20 cellular contexts compared by ENCODE assay signal in the genomic region with DNA sequence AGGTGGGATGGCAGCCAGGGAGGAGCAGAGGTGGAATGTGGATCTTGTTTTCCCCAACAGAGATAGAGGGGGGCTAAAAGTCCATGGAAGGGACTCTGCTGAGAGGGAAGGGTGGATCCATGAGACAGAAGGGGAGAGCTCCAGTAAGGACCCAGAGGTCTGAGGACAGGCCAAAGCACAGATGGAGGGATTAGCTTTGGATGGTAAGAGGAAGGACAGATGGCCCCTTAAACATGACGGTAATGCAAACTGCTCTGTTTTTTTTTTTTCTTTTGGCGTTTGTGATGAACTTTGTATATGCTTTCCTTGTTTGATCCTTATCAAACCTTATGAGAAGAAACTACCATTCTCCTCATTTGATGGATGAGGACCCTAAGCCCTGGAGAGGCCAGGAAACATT.
DNase-seq lines count a peak whose midpoint lies in the region; ATAC-seq and TF ChIP-seq lines count a peak whose summit lies in the region.
"Had no signal": no experiment of that assay in that cellular context is flagged by ENCODE, and none has a peak within 500 bp of the region (broad histone marks: within the 10 kb centered on the region; RNA-seq: fewer than 3 reads in every experiment).

No MANE protein-coding gene starts in this region.

- H3K9me3 ChIP-seq in WERI-Rb-1 (ENCODE audit: severe bottlenecking) (no peaks in the 10 kb centered on the region), hepatocyte (ENCODE audit: low read depth) (no peaks in the 10 kb centered on the region)
- H3K9me3 ChIP-seq: A549, spleen, tibial artery had no signal

- no peaks in the 10 kb centered on the region for H3K9me2 ChIP-seq in hepatocyte (replicated peaks; ENCODE audit: insufficient read depth)

- H3K9me3 Mint-ChIP-seq in stimulated activated naive CD8-positive, alpha-beta T cell treated with anti-CD3 and anti-CD28 coated beads, Interleukin-15, amount 100 ng/mL, for 72 hours: no peaks in the 10 kb centered on the region
- H3K9me3 Mint-ChIP-seq: activated naive CD4-positive, alpha-beta T cell treated with anti-CD3 and anti-CD28 coated beads, Interleukin-2, amount 50 U/mL, for 72 hours; IgD-negative memory B cell; stimulated activated naive CD8-positive, alpha-beta T cell treated with anti-CD3 and anti-CD28 coated beads, Interleukin-15, Interleukin-2, amounts not matched to agents 100 ng/mL and 50 ng/mL, for 24 hours had no signal

- DNase-seq in stimulated activated naive CD8-positive, alpha-beta T cell treated with anti-CD3 and anti-CD28 coated beads, Interleukin-15, amount 100 ng/mL, for 72 hours: no peak
- DNase-seq in stimulated activated naive CD8-positive, alpha-beta T cell treated with anti-CD3 and anti-CD28 coated beads, Interleukin-15, Interleukin-2, amounts not matched to agents 100 U/mL and 50 U/mL, for 24 hours: no peak
- DNase-seq in WERI-Rb-1 (peak; percentile 69), hepatocyte (ENCODE audit: low spot score) (no peak), NCI-H1930 (lab: John Stamatoyannopoulos, UW) (no peak), NCI-H526 (lab: John Stamatoyannopoulos, UW) (no peak)
- DNase-seq in activated CD4-positive, alpha-beta T cell treated with anti-CD3 and anti-CD28 coated beads for 48 hours: no peak
- DNase-seq: effector CD4-positive, alpha-beta T cell; NCI-H1417; retina; Right ventricle myocardium superior; spleen; stimulated activated CD4-positive, alpha-beta T cell treated with anti-CD3 and anti-CD28 coated beads, Interleukin-4, amount 100 ng/mL, for 24 hours; tibial artery had no signal

- no peaks in the 10 kb centered on the region for H3K27me3 Mint-ChIP-seq in stimulated activated naive CD8-positive, alpha-beta T cell treated with anti-CD3 and anti-CD28 coated beads, Interleukin-15, amount 100 ng/mL, for 72 hours
- H3K27me3 Mint-ChIP-seq: B cell; IgD-negative memory B cell; stimulated activated naive CD8-positive, alpha-beta T cell treated with anti-CD3 and anti-CD28 coated beads, Interleukin-15, Interleukin-2, amounts not matched to agents 100 ng/mL and 50 ng/mL, for 24 hours had no signal

- peak overlapping the region; percentile 3 to 35 for H3K27ac Mint-ChIP-seq in stimulated activated naive CD8-positive, alpha-beta T cell treated with anti-CD3 and anti-CD28 coated beads, Interleukin-15, amount 100 ng/mL, for 72 hours
- H3K27ac Mint-ChIP-seq: B cell; stimulated activated naive CD8-positive, alpha-beta T cell treated with anti-CD3 and anti-CD28 coated beads, Interleukin-15, Interleukin-2, amounts not matched to agents 100 ng/mL and 50 ng/mL, for 24 hours had no signal

- no peak for ATAC-seq in stimulated activated naive CD8-positive, alpha-beta T cell treated with anti-CD3 and anti-CD28 coated beads, Interleukin-15, amount 100 ng/mL, for 72 hours
- ATAC-seq in stimulated activated naive CD8-positive, alpha-beta T cell treated with anti-CD3 and anti-CD28 coated beads, Interleukin-15, Interleukin-2, amounts not matched to agents 100 U/mL and 50 U/mL, for 24 hours: no peak
- no peak for ATAC-seq in HG03196 (IDR thresholded peaks at IDR 0.05; ENCODE audit: unreplicated experiment)
- ATAC-seq: activated naive CD4-positive, alpha-beta T cell treated with anti-CD3 and anti-CD28 coated beads, Interleukin-2, amount 50 U/mL, for 72 hours had no signal

- H3K4me3 ChIP-seq in WERI-Rb-1 (ENCODE audit: low read depth, low read length) (no peak overlapping the region; the same call in 1 of the 2 replicates), hepatocyte (no peak overlapping the region)
- H3K4me3 ChIP-seq: A549, spleen, tibial artery had no signal

- H3K4me1 ChIP-seq in hepatocyte (ENCODE audit: insufficient read depth): peaks cover 41% of the 10 kb centered on the region

- H3K79me2 ChIP-seq in hepatocyte: peaks cover 99% of the 10 kb centered on the region

- no peak overlapping the region for H2AFZ ChIP-seq in hepatocyte

- H3K36me3 ChIP-seq in WERI-Rb-1: no peaks in the 10 kb centered on the region
- no peaks in the 10 kb centered on the region for H3K36me3 ChIP-seq in hepatocyte (replicated peaks; ENCODE audit: insufficient read depth, low read depth)
- H3K36me3 ChIP-seq: spleen, tibial artery had no signal

- TF ChIP-seq CTCF in WERI-Rb-1 (IDR thresholded peaks at IDR 0.05; ENCODE audit: low read depth, low read length): no peak
- TF ChIP-seq CTCF in hepatocyte (IDR thresholded peaks at IDR 0.05; ENCODE audit: poor library complexity): no peak

- WGBS in hepatocyte (ENCODE audit: low lambda C conversion rate, missing lambda C conversion rate): 50% methylated on average over 2 of the region's 2 CpGs

- H3K27me3 ChIP-seq in WERI-Rb-1 (ENCODE audit: insufficient read depth, low read depth, severe bottlenecking): no peaks in the 10 kb centered on the region
- no peaks in the 10 kb centered on the region for H3K27me3 ChIP-seq in hepatocyte
- H3K27me3 ChIP-seq: spleen, tibial artery had no signal

- H3K27ac ChIP-seq in WERI-Rb-1 (peak overlapping the region; percentile 80), hepatocyte (peak overlapping the region; percentile 29)
- H3K27ac ChIP-seq: A549, tibial artery had no signal

- no peak overlapping the region for H3K4me2 ChIP-seq in hepatocyte
- H3K4me2 ChIP-seq: A549 had no signal

- peaks cover 35% of the 10 kb centered on the region for H4K20me1 ChIP-seq in hepatocyte (ENCODE audit: insufficient read depth, poor library complexity, severe bottlenecking)

- peaks cover 70% of the 10 kb centered on the region for H3K4me1 Mint-ChIP-seq in stimulated activated naive CD8-positive, alpha-beta T cell treated with anti-CD3 and anti-CD28 coated beads, Interleukin-15, amount 100 ng/mL, for 72 hours

- no peak overlapping the region for H3K4me3 Mint-ChIP-seq in stimulated activated naive CD8-positive, alpha-beta T cell treated with anti-CD3 and anti-CD28 coated beads, Interleukin-15, amount 100 ng/mL, for 72 hours
- H3K4me3 Mint-ChIP-seq: B cell; IgD-negative memory B cell; stimulated activated naive CD8-positive, alpha-beta T cell treated with anti-CD3 and anti-CD28 coated beads, Interleukin-15, Interleukin-2, amounts not matched to agents 100 ng/mL and 50 ng/mL, for 24 hours had no signal
